In genomic region chr15:51313644-51314280, GRCh38 we compare ENCODE assay signal across 1 cellular context.
TF ChIP-seq lines count a peak whose summit lies in the region.

No MANE protein-coding gene starts in this region.

TF ChIP-seq in HepG2, 621 proteins besides CTCF, POLR2A, EP300 and RAD21 (continued from another document):
- TF ChIP-seq E2F5 (CRISPR knock-in tag; conservative IDR thresholded peaks at IDR 0.05) = no peak
- no peak for TF ChIP-seq ZFP41 (CRISPR knock-in tag; IDR thresholded peaks at IDR 0.05; ENCODE audit: borderline replicate concordance)
- peak; percentile 82 for TF ChIP-seq FOXJ3 (CRISPR knock-in tag; IDR thresholded peaks at IDR 0.05; ENCODE audit: borderline replicate concordance)
- TF ChIP-seq ELF1 (CRISPR knock-in tag; IDR thresholded peaks at IDR 0.05) = peak; percentile 41; the same call in 1 of the 2 replicates
- TF ChIP-seq FOXA1 (IDR thresholded peaks at IDR 0.05) = no peak
- peak; percentile 81 for TF ChIP-seq FOXA1 (CRISPR knock-in tag; IDR thresholded peaks at IDR 0.05)
- TF ChIP-seq SKIL (CRISPR knock-in tag; IDR thresholded peaks at IDR 0.05; ENCODE audit: borderline replicate concordance) = peak; percentile 54; the same call in 1 of the 2 replicates
